In genomic region chr17:79836952-79837887, GRCh38 we compare ENCODE assay signal across 8 cellular contexts. TPM values are rescaled to one million over a fixed set of nuclear protein-coding genes. Genes with fewer than 3 reads are reported as not detected.
DNase-seq lines count a peak whose midpoint lies in the region; ATAC-seq and TF ChIP-seq lines count a peak whose summit lies in the region.

No MANE protein-coding gene starts in this region.

- DNase-seq in AG08395 (ENCODE audit: low spot score) (peak; percentile 41), GM13976 (ENCODE audit: low spot score) (peak; percentile 81), NCI-H2107 (lab: John Stamatoyannopoulos, UW) (peak; percentile 51), Right ventricle myocardium superior (peak; percentile 87), prostate gland (ENCODE audit: low spot score) (peak; percentile 90)
- peak; percentile 80 for DNase-seq in activated naive CD4-positive, alpha-beta T cell treated with anti-CD3 and anti-CD28 coated beads for 36 hours

- in situ Hi-C loops in GM13976 (cut with MboI; ENCODE audit: low sequenced_read_pairs, unreplicated experiment), result no loop called here

- H3K4me1 ChIP-seq in prostate gland (replicated peaks), result peaks cover 8% of the 10 kb centered on the region

- H3K27me3 Mint-ChIP-seq in activated naive CD4-positive, alpha-beta T cell treated with anti-CD3 and anti-CD28 coated beads for 36 hours (ENCODE audit: low read depth), result peaks cover 20% of the 10 kb centered on the region

- WGBS in prostate gland, result 24% methylated on average over 39 of the region's 41 CpGs

- CTCF ChIA-PET in activated naive CD4-positive, alpha-beta T cell treated with anti-CD3 and anti-CD28 coated beads for 36 hours (lab: Charles Lee), result interaction anchor here (0.6 to 1.9 kb wide), 9 partner anchors 9 to 91 kb away, joined by 3 to 6 read pairs (median 3); no protein-coding TSS in a partner anchor

- peaks cover 53% of the 10 kb centered on the region for H3K4me1 Mint-ChIP-seq in activated naive CD4-positive, alpha-beta T cell treated with anti-CD3 and anti-CD28 coated beads for 36 hours (ENCODE audit: low read depth)

- no peaks in the 10 kb centered on the region for H3K9me3 Mint-ChIP-seq in activated naive CD4-positive, alpha-beta T cell treated with anti-CD3 and anti-CD28 coated beads for 36 hours

- H3K36me3 ChIP-seq in prostate gland, result peaks cover 0 to 10% of the 10 kb centered on the region in 2 donors

- H3K27me3 ChIP-seq in prostate gland (replicated peaks; ENCODE audit: insufficient read depth), result peaks cover 11% of the 10 kb centered on the region

- peak; percentile 24 for TF ChIP-seq POLR2A in prostate gland (IDR thresholded peaks at IDR 0.05)

- H3K4me3 ChIP-seq in prostate gland, result peak overlapping the region; percentile 76 to 86

- H3K27ac Mint-ChIP-seq in activated naive CD4-positive, alpha-beta T cell treated with anti-CD3 and anti-CD28 coated beads for 36 hours, result no peak overlapping the region

- peak; percentile 57 for ATAC-seq in Right ventricle myocardium superior (ENCODE audit: poor library complexity)
- ATAC-seq in GM21526 (IDR thresholded peaks at IDR 0.05; ENCODE audit: low FRiP score, unreplicated experiment), result no peak
- no peak for ATAC-seq in GM21737 (IDR thresholded peaks at IDR 0.05; ENCODE audit: unreplicated experiment)

- intact Hi-C loops in activated naive CD4-positive, alpha-beta T cell treated with anti-CD3 and anti-CD28 coated beads for 36 hours (cut with micrococcal nuclease), result no loop called here
- intact Hi-C loops in Right ventricle myocardium superior (cut with DNase I), result no loop called here
- intact Hi-C loops in prostate gland (cut with DNase I), result loop anchor here (5.0 kb wide), 1 partner anchor 40 kb away; the partner anchor contains the start of gene CBX8

- TF ChIP-seq CTCF in GM13976 (IDR thresholded peaks at IDR 0.05; ENCODE audit: borderline replicate concordance, control extremely low read depth, extremely low read depth, insufficient read depth, missing control alignments) (no peak), prostate gland (IDR thresholded peaks at IDR 0.05) (peak in 2 of 4 experiments; percentile 40 to 57)

- H3K36me3 Mint-ChIP-seq in activated naive CD4-positive, alpha-beta T cell treated with anti-CD3 and anti-CD28 coated beads for 36 hours (ENCODE audit: low read depth), result peaks cover 21% of the 10 kb centered on the region

- peak overlapping the region; percentile 88 for H3K4me3 Mint-ChIP-seq in activated naive CD4-positive, alpha-beta T cell treated with anti-CD3 and anti-CD28 coated beads for 36 hours

- H3K9me3 ChIP-seq in prostate gland, result no peaks in the 10 kb centered on the region

- peak overlapping the region; percentile 97 for H3K27ac ChIP-seq in prostate gland

RNA-seq across cellular contexts. Expression of gene CBX4, which starts 2.0 kb away (rescaled TPM):
- 10 to 100 TPM; 22.7 to 26.3 TPM for total RNA-seq in activated naive CD4-positive, alpha-beta T cell treated with anti-CD3 and anti-CD28 coated beads for 36 hours
- total RNA-seq in Right ventricle myocardium superior (25.6 TPM), prostate gland (10 to 100 TPM; 28.0 to 28.5 TPM)

RNA-seq across cellular contexts. Expression of gene CBX8, which starts 40.3 kb away (rescaled TPM):
- 1 to 10 TPM; 3.8 to 3.9 TPM for total RNA-seq in activated naive CD4-positive, alpha-beta T cell treated with anti-CD3 and anti-CD28 coated beads for 36 hours
- total RNA-seq in Right ventricle myocardium superior, result 6.2 TPM
- 1 to 10 TPM; 4.7 to 4.8 TPM for total RNA-seq in prostate gland

RNA-seq across cellular contexts. Expression of gene CBX2, which starts 59.3 kb away (rescaled TPM):
- 1 to 10 TPM; 5.2 to 5.8 TPM for total RNA-seq in activated naive CD4-positive, alpha-beta T cell treated with anti-CD3 and anti-CD28 coated beads for 36 hours
- 4.2 TPM for total RNA-seq in Right ventricle myocardium superior
- 10 to 100 TPM in 1 of 2 donors, 1 to 10 TPM in 1; 2.0 to 17.0 TPM for total RNA-seq in prostate gland
